8 cellular contexts compared by ENCODE assay signal in genomic region chr5:137858223-137858916, GRCh38. TPM values are rescaled to one million over a fixed set of nuclear protein-coding genes. Genes with fewer than 3 reads are reported as not detected.
DNase-seq lines count a peak whose midpoint lies in the region; ATAC-seq and TF ChIP-seq lines count a peak whose summit lies in the region.

No MANE protein-coding gene starts in this region.

- peak; percentile 88 for ATAC-seq in GM18909 (IDR thresholded peaks at IDR 0.05; ENCODE audit: poor library complexity, unreplicated experiment)
- peak; percentile 74 for ATAC-seq in HG02943 (IDR thresholded peaks at IDR 0.05; ENCODE audit: low read depth, unreplicated experiment)
- peak; percentile 67 to 89 (median 82) for ATAC-seq in heart right ventricle

- DNase-seq in SIG-M5 (lab: John Stamatoyannopoulos, UW) (peak; percentile 71), heart right ventricle (no peak), NCI-H446 (lab: John Stamatoyannopoulos, UW) (no peak), mesothelial cell of epicardium (ENCODE audit: low spot score in 2 of 2, unreplicated experiment in 2 of 2) (no peak), C1 segment of cervical spinal cord (lab: John Stamatoyannopoulos, UW) (no peak), mesenteric fat pad (ENCODE audit: low spot score) (no peak)

- peak overlapping the region; percentile 34 to 89 (median 76) for H3K27ac ChIP-seq in heart right ventricle

- H3K4me3 Mint-ChIP-seq in mesothelial cell of epicardium = no peak overlapping the region

- no peaks in the 10 kb centered on the region for H3K27me3 Mint-ChIP-seq in mesothelial cell of epicardium (ENCODE audit: low read depth)

- 7 to 18% methylated on average over 3 of the region's 3 CpGs for WGBS in heart right ventricle, 2 donors

- intact Hi-C loops in heart right ventricle (cut with DNase I) = loop anchor here in 1 of 10 donors (2.0 kb wide), 1 partner anchor 30 kb away; the partner anchor contains the start of gene PKD2L2

- H3K27ac Mint-ChIP-seq in mesothelial cell of epicardium = no peak overlapping the region

- H3K27me3 ChIP-seq in heart right ventricle = no peaks in the 10 kb centered on the region

- H3K4me1 Mint-ChIP-seq in mesothelial cell of epicardium = peaks cover 4% of the 10 kb centered on the region

- TF ChIP-seq CTCF in heart right ventricle (IDR thresholded peaks at IDR 0.05) (no peak), mesothelial cell of epicardium (IDR thresholded peaks at IDR 0.05; ENCODE audit: unreplicated experiment) (no peak)

- no peaks in the 10 kb centered on the region for H3K9me3 ChIP-seq in heart right ventricle

- peak overlapping the region in 9 of 10 donors; percentile 3 to 49 (median 31) for H3K4me3 ChIP-seq in heart right ventricle

- H3K36me3 ChIP-seq in heart right ventricle = peaks cover 0 to 3% (median 0%) of the 10 kb centered on the region in 9 donors

- H3K9me3 Mint-ChIP-seq in mesothelial cell of epicardium = no peaks in the 10 kb centered on the region

- no peaks in the 10 kb centered on the region for H3K36me3 Mint-ChIP-seq in mesothelial cell of epicardium

- peaks cover 0 to 37% (median 33%) of the 10 kb centered on the region in 9 donors for H3K4me1 ChIP-seq in heart right ventricle

RNA-seq across cellular contexts. Expression of gene MYOT, which starts 9.3 kb away (rescaled TPM):
- total RNA-seq in heart right ventricle (10 to 100 TPM in 9 of 10 donors, 1 to 10 TPM in 1; 6.8 to 22.4 (median 11.7) TPM), mesothelial cell of epicardium (not detected in 3 replicates), mesenteric fat pad (0.64 TPM)
- polyA plus RNA-seq in heart right ventricle = 100 to 1,000 TPM in 1 of 2 donors, 1 to 10 TPM in 1; 6.4 to 180 TPM

RNA-seq across cellular contexts. Expression of gene PKD2L2, which starts 30.9 kb away (rescaled TPM):
- total RNA-seq in heart right ventricle (1 to 10 TPM in 3 of 10 donors, under 1 TPM in 6, not detected in 1; 0.42 to 1.7 (median 0.53) TPM), mesothelial cell of epicardium (not detected in 3 replicates), mesenteric fat pad (not detected)
- under 1 TPM in 1 of 2 donors, not detected in 1; 0.06 TPM for polyA plus RNA-seq in heart right ventricle
